23 cellular contexts compared by ENCODE assay signal in genomic region chr3:37761583-37761982, GRCh38.
A peak's percentile ranks its signal among the peaks of the same experiment; 100 is the strongest.
DNase-seq lines count a peak whose midpoint lies in the region; ATAC-seq, FAIRE-seq and TF ChIP-seq lines count a peak whose summit lies in the region.
"Had no signal": no experiment of that assay in that cellular context is flagged by ENCODE, and none has a peak within 500 bp of the region (broad histone marks: within the 10 kb centered on the region; RNA-seq: fewer than 3 reads in every experiment).

No MANE protein-coding gene starts in this region.

- no peaks in the 10 kb centered on the region for H3K9me3 Mint-ChIP-seq in GM23338

- no peak overlapping the region for H2AK5ac ChIP-seq in mesenchymal stem cell (ENCODE audit: low read length, severe bottlenecking)

- no peaks in the 10 kb centered on the region for H3K9me1 ChIP-seq in K562 (ENCODE audit: control insufficient read depth, insufficient read depth, low read length)

- peak overlapping the region in 8 of 10 donors; percentile 3 to 97 (median 82) for H3K27ac ChIP-seq in heart right ventricle
- H3K27ac ChIP-seq in right cardiac atrium (ENCODE audit: low read length), result no peak overlapping the region
- no peak overlapping the region for H3K27ac ChIP-seq in GM23338 (ENCODE audit: low read depth)
- no peak overlapping the region for H3K27ac ChIP-seq in K562 (ENCODE audit: extremely low read depth, low read depth, low read length)
- peak overlapping the region; percentile 52 to 69 for H3K27ac ChIP-seq in thoracic aorta
- H3K27ac ChIP-seq in mesenchymal stem cell (ENCODE audit: low read length, poor library complexity, severe bottlenecking), result no peak overlapping the region
- no peak overlapping the region for H3K27ac ChIP-seq in small intestine (ENCODE audit: low read depth in 1 of 2, low read length in 1 of 2)
- H3K27ac ChIP-seq: KMS-11 had no signal

- H3K79me1 ChIP-seq in mesenchymal stem cell (replicated peaks; ENCODE audit: low read length, poor library complexity, severe bottlenecking), result no peaks in the 10 kb centered on the region

- H3K4me3 Mint-ChIP-seq in GM23338, result no peak overlapping the region
- H3K4me3 Mint-ChIP-seq: CD4-positive, CD25-positive, alpha-beta regulatory T cell; CD8-positive, alpha-beta memory T cell; IgD-negative memory B cell had no signal

- H3K4me1 Mint-ChIP-seq in GM23338, result peaks cover 32% of the 10 kb centered on the region
- H3K4me1 Mint-ChIP-seq: CD4-positive, CD25-positive, alpha-beta regulatory T cell; CD8-positive, alpha-beta memory T cell; IgD-negative memory B cell had no signal

- no peak overlapping the region for H2BK15ac ChIP-seq in mesenchymal stem cell (ENCODE audit: low read depth, poor library complexity, severe bottlenecking)

- no peaks in the 10 kb centered on the region for H3K36me3 Mint-ChIP-seq in GM23338 (ENCODE audit: low read depth)
- H3K36me3 Mint-ChIP-seq: CD4-positive, CD25-positive, alpha-beta regulatory T cell; IgD-negative memory B cell had no signal

- no peak overlapping the region for H3K4ac ChIP-seq in mesenchymal stem cell (ENCODE audit: low read depth in 1 of 2, low read length in 2 of 2)

- H3F3A ChIP-seq in GM23338 (replicated peaks; ENCODE audit: low read depth), result no peaks in the 10 kb centered on the region

- H4K20me1 ChIP-seq in GM23338 (replicated peaks; ENCODE audit: insufficient read depth) (no peaks in the 10 kb centered on the region), K562 (replicated peaks; ENCODE audit: control insufficient read depth, insufficient read depth, low read length) (peaks cover 13% of the 10 kb centered on the region)

- H3K9me3 ChIP-seq in heart right ventricle (no peaks in the 10 kb centered on the region), right cardiac atrium (ENCODE audit: control insufficient read depth, low read length) (no peaks in the 10 kb centered on the region), K562 (replicated peaks; ENCODE audit: control insufficient read depth, insufficient read depth, low read depth, low read length) (no peaks in the 10 kb centered on the region), thoracic aorta (no peaks in the 10 kb centered on the region), mesenchymal stem cell (ENCODE audit: control insufficient read depth, low read length) (no peaks in the 10 kb centered on the region), small intestine (ENCODE audit: control insufficient read depth, low read depth) (no peaks in the 10 kb centered on the region)
- H3K9me3 ChIP-seq: BE2C had no signal

- TF ChIP-seq POLR2A in K562 (conservative IDR thresholded peaks at IDR 0.05), result no peak

- H3K4me3 ChIP-seq in heart right ventricle, result no peak overlapping the region
- H3K4me3 ChIP-seq in right cardiac atrium (ENCODE audit: low read length), result no peak overlapping the region
- H3K4me3 ChIP-seq in GM23338, result no peak overlapping the region
- H3K4me3 ChIP-seq in K562, result no peak overlapping the region
- H3K4me3 ChIP-seq in thoracic aorta, result no peak overlapping the region
- no peak overlapping the region for H3K4me3 ChIP-seq in mesenchymal stem cell (ENCODE audit: insufficient read depth in 1 of 2, low read depth in 1 of 2, low read length in 2 of 2)
- H3K4me3 ChIP-seq in small intestine (ENCODE audit: low read depth in 1 of 2, low read length in 2 of 2), result no peak overlapping the region

- no peak overlapping the region for H3K18ac ChIP-seq in mesenchymal stem cell (ENCODE audit: low read depth in 1 of 2, low read length in 2 of 2)

- H2AFZ ChIP-seq in GM23338 (peak overlapping the region; percentile 19; the same call in 1 of the 2 replicates), K562 (ENCODE audit: low read depth, low read length) (no peak overlapping the region), mesenchymal stem cell (ENCODE audit: low read depth, low read length) (no peak overlapping the region)

- no peaks in the 10 kb centered on the region for H3K9me2 ChIP-seq in GM23338 (ENCODE audit: insufficient read depth)

- H3K36me3 ChIP-seq in heart right ventricle (peaks cover 0 to 42% (median 4%) of the 10 kb centered on the region in 9 donors), GM23338 (ENCODE audit: insufficient read depth) (no peaks in the 10 kb centered on the region), K562 (ENCODE audit: control insufficient read depth, insufficient read depth, low read length) (no peaks in the 10 kb centered on the region), thoracic aorta (no peaks in the 10 kb centered on the region), mesenchymal stem cell (ENCODE audit: control insufficient read depth in 1 of 2, insufficient read depth in 2 of 2, low read depth in 1 of 2, low read length in 2 of 2) (no peaks in the 10 kb centered on the region), small intestine (ENCODE audit: control insufficient read depth in 2 of 2, insufficient read depth in 2 of 2, low read length in 2 of 2) (no peaks in the 10 kb centered on the region)
- H3K36me3 ChIP-seq: BE2C had no signal

- intact Hi-C loops in heart right ventricle (cut with DNase I), result no loop called here
- intact Hi-C loops in right cardiac atrium (cut with DNase I), result no loop called here
- intact Hi-C loops in K562 (cut with micrococcal nuclease), result no loop called here

- CTCF ChIA-PET in K562 (lab: Yijun Ruan, JAX; ENCODE audit: low intra/inter-chr PET ratio), result no interaction called here

- H3K4me1 ChIP-seq in heart right ventricle (peaks cover 6 to 49% (median 45%) of the 10 kb centered on the region in 9 donors), right cardiac atrium (ENCODE audit: control insufficient read depth, insufficient read depth, low read length) (peaks cover 11% of the 10 kb centered on the region), GM23338 (ENCODE audit: insufficient read depth) (peaks cover 27% of the 10 kb centered on the region), K562 (replicated peaks in 1 of 2; ENCODE audit: control insufficient read depth in 2 of 2, insufficient read depth in 2 of 2, low read length in 2 of 2) (peaks cover 4 to 13% of the 10 kb centered on the region in 2 experiments; a peak in 3 of 5 replicates), thoracic aorta (ENCODE audit: control insufficient read depth in 1 of 2, low read depth in 2 of 2) (peaks cover 21 to 49% of the 10 kb centered on the region in 2 donors), mesenchymal stem cell (ENCODE audit: control insufficient read depth, insufficient read depth, low read depth, low read length) (peaks cover 8% of the 10 kb centered on the region), small intestine (ENCODE audit: control insufficient read depth in 2 of 2, insufficient read depth in 1 of 2, low read depth in 1 of 2, low read length in 1 of 2) (peaks cover 0 to 6% of the 10 kb centered on the region in 2 donors)

- no peaks in the 10 kb centered on the region for H3K27me3 ChIP-seq in heart right ventricle
- no peaks in the 10 kb centered on the region for H3K27me3 ChIP-seq in right cardiac atrium (ENCODE audit: control insufficient read depth, insufficient read depth)
- H3K27me3 ChIP-seq in GM23338 (ENCODE audit: insufficient read depth), result no peaks in the 10 kb centered on the region
- peaks cover 2 to 5% of the 10 kb centered on the region in 2 experiments; a peak in 3 of 5 replicates for H3K27me3 ChIP-seq in K562 (ENCODE audit: control insufficient read depth in 2 of 2, insufficient read depth in 2 of 2, low read length in 2 of 2)
- H3K27me3 ChIP-seq in thoracic aorta (replicated peaks; ENCODE audit: insufficient read depth), result no peaks in the 10 kb centered on the region
- peaks cover 29 to 41% of the 10 kb centered on the region in 2 experiments for H3K27me3 ChIP-seq in mesenchymal stem cell (ENCODE audit: control insufficient read depth in 1 of 2, insufficient read depth in 1 of 2, low read length in 2 of 2)
- no peaks in the 10 kb centered on the region for H3K27me3 ChIP-seq in small intestine (ENCODE audit: control insufficient read depth in 2 of 2, insufficient read depth in 2 of 2, low read length in 2 of 2)
- H3K27me3 ChIP-seq: BE2C had no signal

- no peaks in the 10 kb centered on the region for H3K79me2 ChIP-seq in GM23338 (replicated peaks; ENCODE audit: insufficient read depth)
- no peaks in the 10 kb centered on the region for H3K79me2 ChIP-seq in K562 (ENCODE audit: control insufficient read depth, insufficient read depth, low read length)

- no peak for TF ChIP-seq EP300 in K562 (IDR thresholded peaks at IDR 0.05; ENCODE audit: low read length)

- H3K9ac ChIP-seq in K562 (ENCODE audit: insufficient read depth in 1 of 2, low read depth in 2 of 2, low read length in 2 of 2) (no peak overlapping the region), mesenchymal stem cell (ENCODE audit: low read length) (no peak overlapping the region)
- H3K9ac ChIP-seq: KMS-11 had no signal

- no peak overlapping the region for H2BK5ac ChIP-seq in mesenchymal stem cell (ENCODE audit: low read depth, low read length, poor library complexity, severe bottlenecking)

- in situ Hi-C loops in K562 (cut with MboI), result no loop called here

- no peak for TF ChIP-seq CTCF in heart right ventricle (IDR thresholded peaks at IDR 0.05)
- no peak for TF ChIP-seq CTCF in GM23338 (conservative IDR thresholded peaks at IDR 0.05; ENCODE audit: low read depth in 2 of 2)
- no peak for TF ChIP-seq CTCF in K562 (IDR thresholded peaks at IDR 0.05 in 2 of 3, conservative IDR thresholded peaks at IDR 0.05 in 1 of 3; ENCODE audit: insufficient read depth in 2 of 3, low read depth in 1 of 3, low read length in 3 of 3)
- TF ChIP-seq CTCF in thoracic aorta (IDR thresholded peaks at IDR 0.05), result no peak

- no peak overlapping the region; the same call in 1 of the 2 replicates for H3K27ac Mint-ChIP-seq in GM23338
- H3K27ac Mint-ChIP-seq: CD4-positive, CD25-positive, alpha-beta regulatory T cell; IgD-negative memory B cell had no signal

- POLR2A ChIA-PET in K562 (lab: Yijun Ruan, JAX), result no interaction called here

- no peak overlapping the region for H4K8ac ChIP-seq in mesenchymal stem cell (ENCODE audit: low read length)

- H3K23ac ChIP-seq in mesenchymal stem cell (ENCODE audit: low read length in 2 of 2), result no peak overlapping the region

- DNase-seq in heart right ventricle (no peak), right cardiac atrium (no peak), GM23338 (ENCODE audit: low spot score) (no peak), K562 (ENCODE audit: extremely low read depth in 1 of 4, low spot score in 3 of 4) (no peak), thoracic aorta (ENCODE audit: low spot score) (no peak), mesenchymal stem cell (no peak), small intestine (no peak)
- DNase-seq: ACHN; BE2C; C1 segment of cervical spinal cord; CD4-positive, CD25-positive, alpha-beta regulatory T cell; CD8-positive, alpha-beta memory T cell; COR-L47; DMS 273 treated with DMSO at 0.1 percent for 48 hours; DMS53 had no signal

- no peak overlapping the region for H3K14ac ChIP-seq in mesenchymal stem cell (ENCODE audit: low read length in 2 of 2)

- ATAC-seq in heart right ventricle, result no peak
- ATAC-seq in right cardiac atrium, result no peak
- ATAC-seq in GM23338, result no peak
- no peak for ATAC-seq in K562
- ATAC-seq in thoracic aorta (ENCODE audit: insufficient number of reproducible peaks, low FRiP score, low read depth), result no peak
- no peak for ATAC-seq in HG02970 (IDR thresholded peaks at IDR 0.05; ENCODE audit: low FRiP score, unreplicated experiment)
- ATAC-seq: HepG2 had no signal

- H3K4me2 ChIP-seq in GM23338 (peak overlapping the region; percentile 39; the same call in 1 of the 2 replicates), K562 (ENCODE audit: insufficient read depth, low read length) (no peak overlapping the region), mesenchymal stem cell (ENCODE audit: low read length, poor library complexity, severe bottlenecking) (no peak overlapping the region)
- H3K4me2 ChIP-seq: KMS-11 had no signal

- no peak overlapping the region for H2BK12ac ChIP-seq in mesenchymal stem cell (ENCODE audit: low read length in 2 of 2)

- no peak for FAIRE-seq in K562 (lab: Jason Lieb, UNC)
- no peak for FAIRE-seq in small intestine (lab: Jason Lieb, UNC)
- FAIRE-seq: G401.6, GM12891, GM19239, H54, HepG2 had no signal

- no peak for TF ChIP-seq RAD21 in K562 (CRISPR knock-in tag; conservative IDR thresholded peaks at IDR 0.05 in 1 of 2, IDR thresholded peaks at IDR 0.05 in 1 of 2)

- no peak overlapping the region for H4K91ac ChIP-seq in mesenchymal stem cell (ENCODE audit: low read length)

- WGBS in heart right ventricle, 2 donors, result 95 to 97% methylated on average over 4 of the region's 4 CpGs
- 97% methylated on average over 4 of the region's 4 CpGs for WGBS in right cardiac atrium
- 2% methylated on average over 4 of the region's 4 CpGs for WGBS in K562 (ENCODE audit: insufficient coverage, low coverage, missing lambda C conversion rate)
- WGBS in mesenchymal stem cell, result 95% methylated on average over 4 of the region's 4 CpGs
- 91 to 93% (median 93%) methylated on average over 4 of the region's 4 CpGs for WGBS in small intestine, 3 donors

- no peak overlapping the region for H2BK120ac ChIP-seq in mesenchymal stem cell (ENCODE audit: low read depth, low read length)

- no TSS peak for BruUV-seq in K562 (replicated peaks; lab: Mats Ljungman, UMichigan)

- peaks cover 6% of the 10 kb centered on the region for H3K27me3 Mint-ChIP-seq in GM23338 (ENCODE audit: insufficient read depth, low read depth, poor library complexity)

Comparison
In these comparisons a context has a peak if more than half of its experiments do, and no peak if none do; other contexts are left out.
1. H3K27ac ChIP-seq: peak in heart right ventricle (8 of 10) and thoracic aorta (2 of 2); none in right cardiac atrium (single experiment), GM23338 (single experiment), K562 (single experiment), mesenchymal stem cell (single experiment) and small intestine (0 of 2).